Comparison of ENCODE assay signal across 23 cellular contexts in the genomic region with DNA sequence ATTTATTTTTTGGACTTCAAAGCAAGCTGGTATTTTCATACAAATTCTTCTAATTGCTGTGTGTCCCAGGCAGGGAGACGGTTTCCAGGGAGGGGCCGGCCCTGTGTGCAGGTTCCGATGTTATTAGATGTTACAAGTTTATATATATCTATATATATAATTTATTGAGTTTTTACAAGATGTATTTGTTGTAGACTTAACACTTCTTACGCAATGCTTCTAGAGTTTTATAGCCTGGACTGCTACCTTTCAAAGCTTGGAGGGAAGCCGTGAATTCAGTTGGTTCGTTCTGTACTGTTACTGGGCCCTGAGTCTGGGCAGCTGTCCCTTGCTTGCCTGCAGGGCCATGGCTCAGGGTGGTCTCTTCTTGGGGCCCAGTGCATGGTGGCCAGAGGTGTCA. TPM values are rescaled to one million over a fixed set of nuclear protein-coding genes. Genes with fewer than 3 reads are reported as not detected.
"Had no signal": no experiment of that assay in that cellular context is flagged by ENCODE, and none has a peak within 500 bp of the region (broad histone marks: within the 10 kb centered on the region; RNA-seq: fewer than 3 reads in every experiment).

No MANE protein-coding gene starts in this region.

- H3K4me1 ChIP-seq: parathyroid adenoma, suprapubic skin, uterus had no signal

- H3K9ac ChIP-seq: parathyroid adenoma had no signal

- H3K27me3 ChIP-seq: esophagus squamous epithelium, heart left ventricle, right lobe of liver, suprapubic skin, transverse colon, uterus had no signal

- H3K79me2 ChIP-seq: parathyroid adenoma had no signal

- H3K9me3 ChIP-seq: esophagus squamous epithelium, heart left ventricle, right lobe of liver, suprapubic skin, transverse colon, uterus had no signal

- H3K27ac ChIP-seq: coronary artery, esophagus squamous epithelium, heart left ventricle, parathyroid adenoma, right lobe of liver, skin epidermis, suprapubic skin, transverse colon, uterus had no signal

- H3K4me3 ChIP-seq: coronary artery, esophagus squamous epithelium, heart left ventricle, right lobe of liver, skin epidermis, suprapubic skin, transverse colon, uterus had no signal

- H2AFZ ChIP-seq: parathyroid adenoma had no signal

- DNase-seq: activated CD4-positive, alpha-beta T cell treated with anti-CD3 and anti-CD28 coated beads, Interleukin-2, amount 50 U/mL, for 4 hours; activated CD8-positive, alpha-beta memory T cell treated with anti-CD3 and anti-CD28 coated beads, Interleukin-2, amount 50 U/mL, for 48 hours; activated naive CD4-positive, alpha-beta T cell treated with Interleukin-2 at 50 U/mL for 16 hours; activated naive CD8-positive, alpha-beta T cell treated with anti-CD3 and anti-CD28 coated beads for 36 hours; activated T-cell treated with anti-CD3 and anti-CD28 coated beads, Interleukin-2, amount 50 U/mL, for 4 hours; cerebellar nuclear complex; esophagus squamous epithelium; nephron progenitor cell; right lobe of liver; stimulated activated CD4-positive, alpha-beta T cell treated with anti-CD3 and anti-CD28 coated beads, Interleukin-2, amount 100 ng/mL, for 24 hours; stimulated activated naive CD8-positive, alpha-beta T cell treated with anti-CD3 and anti-CD28 coated beads, Interleukin-15, amount 100 ng/mL, for 72 hours; transverse colon; uterus had no signal

- FAIRE-seq: astrocyte, bronchial epithelial cell, islet of Langerhans had no signal

- ATAC-seq: activated T-cell treated with anti-CD3 and anti-CD28 coated beads, Interleukin-2, amount 50 U/mL, for 4 hours; heart left ventricle; stimulated activated effector memory CD8-positive, alpha-beta T cell treated with anti-CD3 and anti-CD28 coated beads, Interleukin-12 subunit alpha, Interleukin-12 subunit beta, amount 100 ng/mL, for 72 hours; stimulated activated naive CD8-positive, alpha-beta T cell treated with anti-CD3 and anti-CD28 coated beads, Interleukin-15, amount 100 ng/mL, for 72 hours had no signal

- H3K36me3 ChIP-seq: transverse colon, uterus had no signal

RNA-seq across cellular contexts. Expression of a gene that starts 15.3 kb away (rescaled TPM):
- total RNA-seq: activated naive CD8-positive, alpha-beta T cell treated with anti-CD3 and anti-CD28 coated beads for 36 hours; myocyte had no signal
